In genomic region chr13:27396252-27396846, GRCh38 we compare ENCODE assay signal across 28 cellular contexts.
"Had no signal": no experiment of that assay in that cellular context is flagged by ENCODE, and none has a peak within 500 bp of the region (broad histone marks: within the 10 kb centered on the region; RNA-seq: fewer than 3 reads in every experiment).

No MANE protein-coding gene starts in this region.

- H3K36me3 ChIP-seq: adrenal gland, ascending aorta, breast epithelium, colonic mucosa, tibial artery had no signal

- H3K9me3 ChIP-seq: adrenal gland, ascending aorta, breast epithelium, colonic mucosa, psoas muscle, tibial artery had no signal

- H3K4me3 ChIP-seq: adrenal gland, ascending aorta, breast epithelium, colonic mucosa, dorsolateral prefrontal cortex, lung, psoas muscle, tibial artery had no signal

- FAIRE-seq: endothelial cell of umbilical vein, frontal cortex, urothelium cell line had no signal

- H3K27ac ChIP-seq: adrenal gland, ascending aorta, breast epithelium, colonic mucosa, dorsolateral prefrontal cortex, psoas muscle, tibial artery had no signal

- DNase-seq: activated B cell treated with CpG ODN at 0.5 μM for 24 hours; activated CD4-positive, alpha-beta T cell treated with anti-CD3 and anti-CD28 coated beads for 36 hours; activated CD4-positive, alpha-beta T cell treated with anti-CD3 and anti-CD28 coated beads, Interleukin-2, amount 50 U/mL, for 4 hours; activated CD8-positive, alpha-beta memory T cell treated with anti-CD3 and anti-CD28 coated beads for 24 hours; activated CD8-positive, alpha-beta memory T cell treated with anti-CD3 and anti-CD28 coated beads, Interleukin-2, amount 50 U/mL, for 4 hours; activated naive CD4-positive, alpha-beta T cell; activated T-cell treated with anti-CD3 and anti-CD28 coated beads, Interleukin-2, amount 50 U/mL, for 24 hours; adrenal gland; colonic mucosa; dorsolateral prefrontal cortex; effector memory CD8-positive, alpha-beta T cell; glutamatergic neuron; hippocampal formation; natural killer cell; psoas muscle; right cardiac atrium; stimulated activated CD4-positive, alpha-beta T cell treated with anti-CD3 and anti-CD28 coated beads, Interleukin-1b, Interleukin-23, amount 100 ng/mL, for 48 hours; stimulated activated naive CD8-positive, alpha-beta T cell treated with anti-CD3 and anti-CD28 coated beads, Interleukin-15, amount 100 ng/mL, for 72 hours; T-helper 9 cell; tibial artery had no signal

- H3K27me3 ChIP-seq: ascending aorta, breast epithelium, colonic mucosa had no signal

- ATAC-seq: activated CD4-positive, alpha-beta T cell treated with anti-CD3 and anti-CD28 coated beads for 36 hours; activated T-helper 17 cell treated with anti-CD3 and anti-CD28 coated beads, Interleukin-2, amount 50 U/mL, for 72 hours; effector memory CD8-positive, alpha-beta T cell; esophagus mucosa; natural killer cell; psoas muscle; right cardiac atrium; stimulated activated naive CD8-positive, alpha-beta T cell treated with anti-CD3 and anti-CD28 coated beads, Interleukin-15, amount 100 ng/mL, for 72 hours had no signal

- H3K4me1 ChIP-seq: adrenal gland, ascending aorta, breast epithelium, colonic mucosa, psoas muscle, tibial artery had no signal
